ENCODE assay signal across 21 cellular contexts in genomic region chr19:47614559-47614958, GRCh38. TPM values are rescaled to one million over a fixed set of nuclear protein-coding genes. Genes with fewer than 3 reads are reported as not detected.
"Had no signal": no experiment of that assay in that cellular context is flagged by ENCODE, and none has a peak within 500 bp of the region (broad histone marks: within the 10 kb centered on the region; RNA-seq: fewer than 3 reads in every experiment).

No MANE protein-coding gene starts in this region.

- H3K4me3 ChIP-seq: ascending aorta, left lung, prostate gland, skin epidermis, suprapubic skin had no signal

- H3K9me3 Mint-ChIP-seq: activated naive CD4-positive, alpha-beta T cell treated with anti-CD3 and anti-CD28 coated beads for 36 hours; activated naive CD8-positive, alpha-beta T cell treated with anti-CD3 and anti-CD28 coated beads, Interleukin-2, amount 50 U/mL, for 24 hours; activated T-cell treated with anti-CD3 and anti-CD28 coated beads, Interleukin-2, amount 50 U/mL, for 4 hours; neural crest cell; stimulated activated naive CD8-positive, alpha-beta T cell treated with anti-CD3 and anti-CD28 coated beads, Interleukin-15, Interleukin-2, amounts not matched to agents 100 ng/mL and 50 ng/mL, for 24 hours had no signal

- H3K27me3 ChIP-seq: ascending aorta, foreskin keratinocyte, left lung, suprapubic skin had no signal

- DNase-seq: activated CD4-positive, alpha-beta T cell treated with anti-CD3 and anti-CD28 coated beads, Interleukin-2, amount 10 ng/mL, durations not matched to agents 7 days and 5 days; activated CD8-positive, alpha-beta T cell treated with anti-CD3 and anti-CD28 coated beads, Interleukin-2, amount 10 ng/mL, durations not matched to agents 7 days and 5 days; activated naive CD4-positive, alpha-beta T cell treated with anti-CD3 and anti-CD28 coated beads for 36 hours; activated naive CD8-positive, alpha-beta T cell treated with anti-CD3 and anti-CD28 coated beads, Interleukin-2, amount 50 U/mL, for 24 hours; activated T-cell treated with anti-CD3 and anti-CD28 coated beads, Interleukin-2, amount 50 U/mL, for 4 hours; dermis blood vessel endothelial cell; foreskin keratinocyte; kidney; mammary epithelial cell; right cardiac atrium; T-helper 1 cell; T-helper 9 cell had no signal

- H3K4me3 Mint-ChIP-seq: activated CD4-positive, alpha-beta T cell treated with anti-CD3 and anti-CD28 coated beads, Interleukin-2, amount 10 ng/mL, durations not matched to agents 7 days and 5 days; activated CD8-positive, alpha-beta T cell treated with anti-CD3 and anti-CD28 coated beads, Interleukin-2, amount 10 ng/mL, durations not matched to agents 7 days and 5 days; activated naive CD4-positive, alpha-beta T cell treated with anti-CD3 and anti-CD28 coated beads for 36 hours; activated naive CD8-positive, alpha-beta T cell treated with anti-CD3 and anti-CD28 coated beads, Interleukin-2, amount 50 U/mL, for 24 hours; activated T-cell treated with anti-CD3 and anti-CD28 coated beads, Interleukin-2, amount 50 U/mL, for 4 hours; stimulated activated naive CD8-positive, alpha-beta T cell treated with anti-CD3 and anti-CD28 coated beads, Interleukin-15, Interleukin-2, amounts not matched to agents 100 ng/mL and 50 ng/mL, for 24 hours had no signal

- ATAC-seq: activated CD8-positive, alpha-beta T cell treated with anti-CD3 and anti-CD28 coated beads, Interleukin-2, amount 10 ng/mL, durations not matched to agents 7 days and 5 days; activated naive CD8-positive, alpha-beta T cell treated with anti-CD3 and anti-CD28 coated beads, Interleukin-2, amount 50 U/mL, for 24 hours; activated T-cell treated with anti-CD3 and anti-CD28 coated beads, Interleukin-2, amount 50 U/mL, for 4 hours; foreskin keratinocyte; left lung; right cardiac atrium had no signal

- H3K27me3 Mint-ChIP-seq: activated CD4-positive, alpha-beta T cell treated with anti-CD3 and anti-CD28 coated beads, Interleukin-2, amount 10 ng/mL, durations not matched to agents 7 days and 5 days; activated naive CD8-positive, alpha-beta T cell treated with anti-CD3 and anti-CD28 coated beads, Interleukin-2, amount 50 U/mL, for 24 hours; stimulated activated naive CD8-positive, alpha-beta T cell treated with anti-CD3 and anti-CD28 coated beads, Interleukin-15, Interleukin-2, amounts not matched to agents 100 ng/mL and 50 ng/mL, for 24 hours had no signal

- H3K9me3 ChIP-seq: ascending aorta, left lung, prostate gland, suprapubic skin had no signal

- H3K27ac Mint-ChIP-seq: activated CD4-positive, alpha-beta T cell treated with anti-CD3 and anti-CD28 coated beads, Interleukin-2, amount 10 ng/mL, durations not matched to agents 7 days and 5 days; activated CD8-positive, alpha-beta T cell treated with anti-CD3 and anti-CD28 coated beads, Interleukin-2, amount 10 ng/mL, durations not matched to agents 7 days and 5 days; activated naive CD4-positive, alpha-beta T cell treated with anti-CD3 and anti-CD28 coated beads for 36 hours; activated naive CD8-positive, alpha-beta T cell treated with anti-CD3 and anti-CD28 coated beads, Interleukin-2, amount 50 U/mL, for 24 hours; stimulated activated naive CD8-positive, alpha-beta T cell treated with anti-CD3 and anti-CD28 coated beads, Interleukin-15, Interleukin-2, amounts not matched to agents 100 ng/mL and 50 ng/mL, for 24 hours had no signal

- H3K36me3 ChIP-seq: ascending aorta, prostate gland, suprapubic skin had no signal

- H3K27ac ChIP-seq: ascending aorta, epithelial cell of prostate, foreskin keratinocyte, left lung, suprapubic skin had no signal

- H3K4me1 ChIP-seq: foreskin keratinocyte had no signal

RNA-seq across cellular contexts. Expression of gene ZNF541, which starts 41.6 kb away (rescaled TPM):
- total RNA-seq: ascending aorta, bronchial epithelial cell, foreskin keratinocyte, mammary epithelial cell, neural crest cell had no signal
- polyA plus RNA-seq: foreskin keratinocyte, mammary epithelial cell had no signal
